In genomic region chr9:90898229-90898628, GRCh38 we compare ENCODE assay signal across 14 cellular contexts.
A peak's percentile ranks its signal among the peaks of the same experiment; 100 is the strongest.
DNase-seq lines count a peak whose midpoint lies in the region; ATAC-seq and TF ChIP-seq lines count a peak whose summit lies in the region.
"Had no signal": no experiment of that assay in that cellular context is flagged by ENCODE, and none has a peak within 500 bp of the region (broad histone marks: within the 10 kb centered on the region; RNA-seq: fewer than 3 reads in every experiment).

No MANE protein-coding gene starts in this region.

- H3K79me1 ChIP-seq in H9 (ENCODE audit: insufficient read depth, low read depth, low read length, poor library complexity, severe bottlenecking), result no peaks in the 10 kb centered on the region

- H3K9me3 Mint-ChIP-seq in H9, result peaks cover 7% of the 10 kb centered on the region in 2 experiments; a peak in 4 of 5 replicates
- H3K9me3 Mint-ChIP-seq in activated CD4-positive, alpha-beta memory T cell treated with anti-CD3 and anti-CD28 coated beads for 36 hours, result no peaks in the 10 kb centered on the region

- peaks cover 41 to 47% of the 10 kb centered on the region in 2 experiments for H3K4me1 Mint-ChIP-seq in H9
- H3K4me1 Mint-ChIP-seq in activated CD4-positive, alpha-beta memory T cell treated with anti-CD3 and anti-CD28 coated beads for 36 hours (ENCODE audit: low read depth), result no peaks in the 10 kb centered on the region
- H3K4me1 Mint-ChIP-seq: T-helper 17 cell had no signal

- TF ChIP-seq CTCF in BE2C (IDR thresholded peaks at IDR 0.05; ENCODE audit: low read depth, low read length), result peak; percentile 43
- peak; percentile 56 for TF ChIP-seq CTCF in H9 (conservative IDR thresholded peaks at IDR 0.05)
- peak; percentile 57 for TF ChIP-seq CTCF in brain microvascular endothelial cell (IDR thresholded peaks at IDR 0.05; ENCODE audit: low read depth, low read length, missing control alignments)

- in situ Hi-C loops in brain microvascular endothelial cell (cut with HindIII; ENCODE audit: low pct_ligation_motif_present, low sequenced_read_pairs), result no loop called here

- H2AK5ac ChIP-seq in H9 (ENCODE audit: insufficient read length, low read length), result no peak overlapping the region

- no peaks in the 10 kb centered on the region for H3K27me3 Mint-ChIP-seq in H9 (ENCODE audit: low read depth)
- no peaks in the 10 kb centered on the region for H3K27me3 Mint-ChIP-seq in activated CD4-positive, alpha-beta memory T cell treated with anti-CD3 and anti-CD28 coated beads for 36 hours

- no peak overlapping the region for H3K27ac Mint-ChIP-seq in H9
- no peak overlapping the region for H3K27ac Mint-ChIP-seq in activated CD4-positive, alpha-beta memory T cell treated with anti-CD3 and anti-CD28 coated beads for 36 hours
- H3K27ac Mint-ChIP-seq: T-helper 17 cell had no signal

- H3K56ac ChIP-seq in H9 (ENCODE audit: insufficient read length, low read depth, low read length), result no peak overlapping the region

- no peak overlapping the region for H2BK120ac ChIP-seq in H9 (ENCODE audit: low read depth, low read length, poor library complexity, severe bottlenecking)

- no peaks in the 10 kb centered on the region for H3K27me3 ChIP-seq in BE2C
- no peaks in the 10 kb centered on the region for H3K27me3 ChIP-seq in H9 (ENCODE audit: insufficient read depth, low read length)
- H3K27me3 ChIP-seq in brain microvascular endothelial cell (replicated peaks), result no peaks in the 10 kb centered on the region

- H3K4me1 ChIP-seq in BE2C (0 out of 2 replicates have a peak, but pooled peaks cover 3% of the 10 kb centered on the region), H9 (ENCODE audit: insufficient read depth, low read length) (no peaks in the 10 kb centered on the region)
- H3K4me1 ChIP-seq: parathyroid adenoma had no signal

- no peaks in the 10 kb centered on the region for H4K20me1 ChIP-seq in H9 (ENCODE audit: control insufficient read depth, insufficient read depth, insufficient read length)

- no CpG with 5 or more reads among the region's 3 CpGs for WGBS in H9 (ENCODE audit: extremely low coverage, insufficient read length, low lambda C conversion rate)

- CTCF ChIA-PET in activated CD4-positive, alpha-beta memory T cell treated with anti-CD3 and anti-CD28 coated beads for 36 hours (lab: Charles Lee), result interaction anchor here (1.5 to 2.1 kb wide), 2 partner anchors 9 to 17 kb away, joined by 4 to 5 read pairs; no protein-coding TSS in a partner anchor

- H4K91ac ChIP-seq in H9 (ENCODE audit: insufficient read length, low read depth, low read length), result no peak overlapping the region

- H3K36me3 ChIP-seq in BE2C, result no peaks in the 10 kb centered on the region
- H3K36me3 ChIP-seq in brain microvascular endothelial cell (replicated peaks), result no peaks in the 10 kb centered on the region

- intact Hi-C loops in activated CD4-positive, alpha-beta memory T cell treated with anti-CD3 and anti-CD28 coated beads for 36 hours (cut with micrococcal nuclease), result no loop called here

- H3K14ac ChIP-seq in H9 (ENCODE audit: insufficient read depth, low read length), result no peak overlapping the region; the same call in 1 of the 2 replicates

- H3K27ac ChIP-seq in H9 (ENCODE audit: insufficient read length, low read depth, low read length) (no peak overlapping the region), brain microvascular endothelial cell (no peak overlapping the region)
- H3K27ac ChIP-seq: parathyroid adenoma had no signal

- H3K23me2 ChIP-seq in H9 (ENCODE audit: insufficient read length, low read depth, low read length, poor library complexity, severe bottlenecking), result no peaks in the 10 kb centered on the region

- no peak for ATAC-seq in GM18505 (IDR thresholded peaks at IDR 0.05; ENCODE audit: unreplicated experiment)
- ATAC-seq in GM19023 (IDR thresholded peaks at IDR 0.05; ENCODE audit: unreplicated experiment), result no peak
- ATAC-seq in HG02852 (IDR thresholded peaks at IDR 0.05; ENCODE audit: unreplicated experiment), result no peak
- ATAC-seq: T-helper 17 cell had no signal

- no peak overlapping the region for H3K23ac ChIP-seq in H9 (ENCODE audit: insufficient read length, low read depth, low read length)

- H3K36me3 Mint-ChIP-seq in H9 (ENCODE audit: insufficient read depth in 1 of 3, low read depth in 3 of 3), result peaks cover 0 to 7% (median 0%) of the 10 kb centered on the region in 3 experiments; a peak in 2 of 7 replicates
- H3K36me3 Mint-ChIP-seq in activated CD4-positive, alpha-beta memory T cell treated with anti-CD3 and anti-CD28 coated beads for 36 hours, result no peaks in the 10 kb centered on the region

- no peak overlapping the region for H2BK5ac ChIP-seq in H9 (ENCODE audit: insufficient read length, low read length)

- H3K9me3 ChIP-seq in BE2C (no peaks in the 10 kb centered on the region), H9 (ENCODE audit: control insufficient read depth, low read depth, low read length) (no peaks in the 10 kb centered on the region)

- H3K4me3 Mint-ChIP-seq in H9, result no peak overlapping the region
- no peak overlapping the region for H3K4me3 Mint-ChIP-seq in activated CD4-positive, alpha-beta memory T cell treated with anti-CD3 and anti-CD28 coated beads for 36 hours
- H3K4me3 Mint-ChIP-seq: T-helper 17 cell had no signal

- no peak overlapping the region for H3K9ac ChIP-seq in H9 (ENCODE audit: extremely low read depth, insufficient read length, low read length)
- H3K9ac ChIP-seq: parathyroid adenoma had no signal

- H2AFZ ChIP-seq in H9 (ENCODE audit: low read length), result no peak overlapping the region
- H2AFZ ChIP-seq: parathyroid adenoma had no signal

- TF ChIP-seq POLR2A in GM18505 (IDR thresholded peaks at IDR 0.05; ENCODE audit: borderline replicate concordance, extremely low read depth, insufficient read depth, insufficient read length), result no peak

- H2BK15ac ChIP-seq in H9 (ENCODE audit: low read depth, low read length), result no peak overlapping the region

- H3K79me2 ChIP-seq in H9 (ENCODE audit: insufficient read depth, low read length), result no peaks in the 10 kb centered on the region
- H3K79me2 ChIP-seq: parathyroid adenoma had no signal

- no peak overlapping the region for H2BK20ac ChIP-seq in H9 (ENCODE audit: low read depth, low read length, poor library complexity, severe bottlenecking)

- H3K4ac ChIP-seq in H9 (ENCODE audit: low read depth, low read length), result no peak overlapping the region

- POLR2A ChIA-PET in activated CD4-positive, alpha-beta memory T cell treated with anti-CD3 and anti-CD28 coated beads for 36 hours (lab: Charles Lee), result no interaction called here

- DNase-seq in BE2C (no peak), H9 (no peak), brain microvascular endothelial cell (no peak), lung microvascular endothelial cell (ENCODE audit: low read depth in 2 of 2) (peak; percentile 7 to 12)
- DNase-seq in activated CD4-positive, alpha-beta memory T cell treated with anti-CD3 and anti-CD28 coated beads for 36 hours, result no peak
- DNase-seq: activated CD4-positive, alpha-beta T cell treated with anti-CD3 and anti-CD28 coated beads, Interleukin-2, amount 50 U/mL, for 1 hour; activated effector memory CD4-positive, alpha-beta T cell treated with Interleukin-2 at 50 U/mL for 16 hours; Calu3; NCI-H446; T-helper 17 cell had no signal

- no peak overlapping the region for H4K8ac ChIP-seq in H9 (replicated peaks; ENCODE audit: insufficient read length, low read depth, low read length)

- H3K4me2 ChIP-seq in H9 (ENCODE audit: insufficient read depth, insufficient read length, low read length), result no peak overlapping the region

- no peak overlapping the region for H3K18ac ChIP-seq in H9 (ENCODE audit: insufficient read length, low read depth, low read length)

- H3T11ph ChIP-seq in H9 (ENCODE audit: low read length), result no peak overlapping the region

- H3K4me3 ChIP-seq in BE2C (ENCODE audit: low read depth, low read length), result no peak overlapping the region
- no peak overlapping the region for H3K4me3 ChIP-seq in brain microvascular endothelial cell (ENCODE audit: low read depth, low read length)

- H4K5ac ChIP-seq in H9 (ENCODE audit: insufficient read length, low read depth, low read length), result no peak overlapping the region

- H2BK12ac ChIP-seq in H9 (ENCODE audit: insufficient read length, low read depth, low read length), result no peak overlapping the region

Comparison
In these comparisons a context has a peak if more than half of its experiments do, and no peak if none do; other contexts are left out.
1. DNase-seq: peak in lung microvascular endothelial cell (2 of 2); none in BE2C (single experiment), H9 (single experiment), brain microvascular endothelial cell (single experiment) and activated CD4-positive, alpha-beta memory T cell treated with anti-CD3 and anti-CD28 coated beads for 36 hours (single experiment).
2. Peak in every context shown above with its lines, with median percentiles within 50 percentile points of each other: CTCF ChIP-seq.